ENCODE assay signal across 14 cellular contexts in genomic region chr22:23518381-23519187, GRCh38.
DNase-seq lines count a peak whose midpoint lies in the region; ATAC-seq and TF ChIP-seq lines count a peak whose summit lies in the region.
"Had no signal": no experiment of that assay in that cellular context is flagged by ENCODE, and none has a peak within 500 bp of the region (broad histone marks: within the 10 kb centered on the region; RNA-seq: fewer than 3 reads in every experiment).

No MANE protein-coding gene starts in this region.

- H3K79me2 ChIP-seq in hepatocyte = no peaks in the 10 kb centered on the region

- no peak for TF ChIP-seq CTCF in hepatocyte (IDR thresholded peaks at IDR 0.05; ENCODE audit: poor library complexity)

- no peaks in the 10 kb centered on the region for H3K36me3 Mint-ChIP-seq in activated CD4-positive, alpha-beta T cell treated with anti-CD3 and anti-CD28 coated beads, Interleukin-2, amount 10 ng/mL, durations not matched to agents 24 days and 14 days (ENCODE audit: low read depth)
- H3K36me3 Mint-ChIP-seq in activated naive CD8-positive, alpha-beta T cell treated with anti-CD3 and anti-CD28 coated beads, Interleukin-2, amount 50 U/mL, for 24 hours (ENCODE audit: low read depth) = no peaks in the 10 kb centered on the region
- H3K36me3 Mint-ChIP-seq: activated naive CD4-positive, alpha-beta T cell treated with anti-CD3 and anti-CD28 coated beads, Interleukin-2, amount 50 U/mL, for 24 hours; CD4-positive, alpha-beta memory T cell had no signal

- intact Hi-C loops in activated CD4-positive, alpha-beta T cell treated with anti-CD3 and anti-CD28 coated beads, Interleukin-2, amount 10 ng/mL, durations not matched to agents 24 days and 14 days (cut with micrococcal nuclease) = no loop called here

- WGBS in hepatocyte (ENCODE audit: low lambda C conversion rate, missing lambda C conversion rate) = 53% methylated on average over 24 of the region's 24 CpGs

- no peaks in the 10 kb centered on the region for H3K9me2 ChIP-seq in hepatocyte (replicated peaks; ENCODE audit: insufficient read depth)

- peak overlapping the region; percentile 99 for H3K27ac ChIP-seq in hepatocyte
- H3K27ac ChIP-seq: testis had no signal

- H3K36me3 ChIP-seq in hepatocyte (replicated peaks; ENCODE audit: insufficient read depth, low read depth) = no peaks in the 10 kb centered on the region

- H3K27me3 ChIP-seq in hepatocyte = no peaks in the 10 kb centered on the region
- H3K27me3 ChIP-seq: testis had no signal

- no peak overlapping the region for H3K27ac Mint-ChIP-seq in activated CD4-positive, alpha-beta T cell treated with anti-CD3 and anti-CD28 coated beads, Interleukin-2, amount 10 ng/mL, durations not matched to agents 24 days and 14 days
- no peak overlapping the region for H3K27ac Mint-ChIP-seq in activated naive CD8-positive, alpha-beta T cell treated with anti-CD3 and anti-CD28 coated beads, Interleukin-2, amount 50 U/mL, for 24 hours

- ATAC-seq in HG03439 (IDR thresholded peaks at IDR 0.05; ENCODE audit: unreplicated experiment) = no peak
- no peak for ATAC-seq in activated naive CD8-positive, alpha-beta T cell treated with anti-CD3 and anti-CD28 coated beads, Interleukin-2, amount 50 U/mL, for 24 hours

- no peak overlapping the region for H3K4me3 ChIP-seq in hepatocyte
- H3K4me3 ChIP-seq: testis had no signal

- H3K4me3 Mint-ChIP-seq in activated CD4-positive, alpha-beta T cell treated with anti-CD3 and anti-CD28 coated beads, Interleukin-2, amount 10 ng/mL, durations not matched to agents 24 days and 14 days = no peak overlapping the region
- H3K4me3 Mint-ChIP-seq in activated naive CD8-positive, alpha-beta T cell treated with anti-CD3 and anti-CD28 coated beads, Interleukin-2, amount 50 U/mL, for 24 hours = no peak overlapping the region
- H3K4me3 Mint-ChIP-seq: activated naive CD4-positive, alpha-beta T cell treated with anti-CD3 and anti-CD28 coated beads, Interleukin-2, amount 50 U/mL, for 24 hours had no signal

- peaks cover 2% of the 10 kb centered on the region for H3K4me1 Mint-ChIP-seq in activated CD4-positive, alpha-beta T cell treated with anti-CD3 and anti-CD28 coated beads, Interleukin-2, amount 10 ng/mL, durations not matched to agents 24 days and 14 days
- H3K4me1 Mint-ChIP-seq in activated naive CD8-positive, alpha-beta T cell treated with anti-CD3 and anti-CD28 coated beads, Interleukin-2, amount 50 U/mL, for 24 hours = peaks cover 5% of the 10 kb centered on the region

- H2AFZ ChIP-seq in hepatocyte = no peak overlapping the region

- peaks cover 42% of the 10 kb centered on the region for H3K4me1 ChIP-seq in hepatocyte (ENCODE audit: insufficient read depth)

- H4K20me1 ChIP-seq in hepatocyte (ENCODE audit: insufficient read depth, poor library complexity, severe bottlenecking) = no peaks in the 10 kb centered on the region

- no peaks in the 10 kb centered on the region for H3K9me3 ChIP-seq in hepatocyte (ENCODE audit: low read depth)
- H3K9me3 ChIP-seq: testis had no signal

- H3K27me3 Mint-ChIP-seq in activated CD4-positive, alpha-beta T cell treated with anti-CD3 and anti-CD28 coated beads, Interleukin-2, amount 10 ng/mL, durations not matched to agents 24 days and 14 days = peaks cover 21% of the 10 kb centered on the region
- H3K27me3 Mint-ChIP-seq in activated naive CD8-positive, alpha-beta T cell treated with anti-CD3 and anti-CD28 coated beads, Interleukin-2, amount 50 U/mL, for 24 hours = peaks cover 20% of the 10 kb centered on the region

- H3K4me2 ChIP-seq in hepatocyte = no peak overlapping the region

- peak; percentile 40 for DNase-seq in DMS153 (lab: John Stamatoyannopoulos, UW)
- DNase-seq in NCI-H1092 treated with DMSO at 0.1 percent for 48 hours (lab: John Stamatoyannopoulos, UW) = peak; percentile 58
- no peak for DNase-seq in hepatocyte (ENCODE audit: low spot score)
- peak; percentile 14 for DNase-seq in renal cortical epithelial cell (ENCODE audit: low read depth)
- DNase-seq in activated CD4-positive, alpha-beta T cell treated with anti-CD3 and anti-CD28 coated beads, Interleukin-2, amount 10 ng/mL, durations not matched to agents 24 days and 14 days = no peak
- DNase-seq in activated naive CD8-positive, alpha-beta T cell treated with anti-CD3 and anti-CD28 coated beads, Interleukin-2, amount 50 U/mL, for 24 hours = no peak
- DNase-seq: activated CD4-positive, alpha-beta T cell treated with anti-CD3 and anti-CD28 coated beads for 1 hour; CD4-positive, alpha-beta memory T cell; effector memory CD4-positive, alpha-beta T cell; KBM-7; NCI-H146; testis had no signal

- no peaks in the 10 kb centered on the region for H3K9me3 Mint-ChIP-seq in activated CD4-positive, alpha-beta T cell treated with anti-CD3 and anti-CD28 coated beads, Interleukin-2, amount 10 ng/mL, durations not matched to agents 24 days and 14 days
- H3K9me3 Mint-ChIP-seq in activated naive CD8-positive, alpha-beta T cell treated with anti-CD3 and anti-CD28 coated beads, Interleukin-2, amount 50 U/mL, for 24 hours = no peaks in the 10 kb centered on the region
- H3K9me3 Mint-ChIP-seq: activated naive CD4-positive, alpha-beta T cell treated with anti-CD3 and anti-CD28 coated beads, Interleukin-2, amount 50 U/mL, for 24 hours; CD4-positive, alpha-beta memory T cell had no signal

Comparison
In these comparisons a context has a peak if more than half of its experiments do, and no peak if none do; other contexts are left out.
1. DNase-seq: peak in DMS153 (single experiment), NCI-H1092 treated with DMSO at 0.1 percent for 48 hours (single experiment) and renal cortical epithelial cell (single experiment); none in hepatocyte (single experiment), activated CD4-positive, alpha-beta T cell treated with anti-CD3 and anti-CD28 coated beads, Interleukin-2, amount 10 ng/mL, durations not matched to agents 24 days and 14 days (single experiment) and activated naive CD8-positive, alpha-beta T cell treated with anti-CD3 and anti-CD28 coated beads, Interleukin-2, amount 50 U/mL, for 24 hours (single experiment).